20 cellular contexts compared by ENCODE assay signal in genomic region chr15:58053236-58054153, GRCh38. TPM values are rescaled to one million over a fixed set of nuclear protein-coding genes. Genes with fewer than 3 reads are reported as not detected.
DNase-seq lines count a peak whose midpoint lies in the region; ATAC-seq, FAIRE-seq and TF ChIP-seq lines count a peak whose summit lies in the region.
"Had no signal": no experiment of that assay in that cellular context is flagged by ENCODE, and none has a peak within 500 bp of the region (broad histone marks: within the 10 kb centered on the region; RNA-seq: fewer than 3 reads in every experiment).

No MANE protein-coding gene starts in this region.

- H3K9ac ChIP-seq in K562 (ENCODE audit: insufficient read depth in 1 of 2, low read depth in 2 of 2, low read length in 2 of 2), result no peak overlapping the region
- H3K9ac ChIP-seq: BLaER1 treated with 17β-estradiol and CSF1 and Interleukin-3, amounts not matched to agents 10 nM and 100 nM had no signal

- no peaks in the 10 kb centered on the region for H3K9me1 ChIP-seq in K562 (ENCODE audit: control insufficient read depth, insufficient read depth, low read length)

- TF ChIP-seq EP300 in K562 (IDR thresholded peaks at IDR 0.05; ENCODE audit: low read length), result no peak

- H3K9me3 ChIP-seq in left ventricle myocardium inferior (replicated peaks) (no peaks in the 10 kb centered on the region), heart right ventricle (no peaks in the 10 kb centered on the region), K562 (replicated peaks; ENCODE audit: control insufficient read depth, insufficient read depth, low read depth, low read length) (no peaks in the 10 kb centered on the region)
- H3K9me3 ChIP-seq: BLaER1 treated with 17β-estradiol and CSF1 and Interleukin-3, amounts not matched to agents 10 nM and 100 nM; SJSA1 had no signal

- intact Hi-C loops in left ventricle myocardium inferior (cut with micrococcal nuclease) (no loop called here), heart right ventricle (cut with DNase I) (no loop called here), K562 (cut with micrococcal nuclease) (no loop called here), sciatic nerve (cut with DNase I) (no loop called here)

- no peak for TF ChIP-seq RAD21 in K562 (CRISPR knock-in tag; conservative IDR thresholded peaks at IDR 0.05 in 1 of 2, IDR thresholded peaks at IDR 0.05 in 1 of 2)

- H3K27me3 ChIP-seq in left ventricle myocardium inferior (ENCODE audit: low read depth) (peaks cover 14% of the 10 kb centered on the region), heart right ventricle (peaks cover 0 to 32% (median 0%) of the 10 kb centered on the region in 7 donors), K562 (ENCODE audit: control insufficient read depth in 2 of 2, insufficient read depth in 2 of 2, low read length in 2 of 2) (no peaks in the 10 kb centered on the region)
- H3K27me3 ChIP-seq: BLaER1 treated with 17β-estradiol and CSF1 and Interleukin-3, amounts not matched to agents 10 nM and 100 nM had no signal

- no peak for FAIRE-seq in K562 (lab: Jason Lieb, UNC)
- FAIRE-seq: A204.1 had no signal

- no TSS peak for BruUV-seq in K562 (replicated peaks; lab: Mats Ljungman, UMichigan)

- CTCF ChIA-PET in HEK293T (lab: Yijun Ruan, JAX) (no interaction called here), K562 (lab: Yijun Ruan, JAX; ENCODE audit: low intra/inter-chr PET ratio) (no interaction called here)

- no peak for DNase-seq in left ventricle myocardium inferior
- DNase-seq in heart right ventricle, result no peak
- peak; percentile 11 for DNase-seq in HEK293T (ENCODE audit: extremely low spot score)
- no peak for DNase-seq in K562 (ENCODE audit: extremely low read depth in 1 of 4, low spot score in 3 of 4)
- no peak for DNase-seq in activated CD4-positive, alpha-beta T cell treated with anti-CD3 and anti-CD28 coated beads for 48 hours
- no peak for DNase-seq in sciatic nerve (ENCODE audit: low spot score)
- DNase-seq: CD8-positive, alpha-beta T cell; DND-41; H7; NCI-H187; NCI-H2107; NCI-H226; NCI-H524 treated with DMSO at 0.1 percent for 48 hours; PC-3 had no signal

- 81 to 85% methylated on average over 4 of the region's 4 CpGs for WGBS in heart right ventricle, 2 donors
- 73% methylated on average over 4 of the region's 4 CpGs for WGBS in K562 (ENCODE audit: insufficient coverage, low coverage, missing lambda C conversion rate)

- no peak for TF ChIP-seq CTCF in left ventricle myocardium inferior (IDR thresholded peaks at IDR 0.05; ENCODE audit: borderline replicate concordance)
- TF ChIP-seq CTCF in heart right ventricle (IDR thresholded peaks at IDR 0.05), result no peak
- TF ChIP-seq CTCF in K562 (IDR thresholded peaks at IDR 0.05 in 2 of 3, conservative IDR thresholded peaks at IDR 0.05 in 1 of 3; ENCODE audit: insufficient read depth in 2 of 3, low read depth in 1 of 3, low read length in 3 of 3), result no peak

- POLR2A ChIA-PET in HEK293T (lab: Yijun Ruan, JAX), result no interaction called here
- POLR2A ChIA-PET in K562 (lab: Yijun Ruan, JAX), result no interaction called here

- in situ Hi-C loops in K562 (cut with MboI), result loop anchor here (25.0 kb wide), 2 partner anchors 316 to 491 kb away; no protein-coding TSS in a partner anchor

- peaks cover 100% of the 10 kb centered on the region for H3K79me2 ChIP-seq in K562 (ENCODE audit: control insufficient read depth, insufficient read depth, low read length)

- no peak overlapping the region for H3K4me2 ChIP-seq in K562 (ENCODE audit: insufficient read depth, low read length)

- H3K36me3 ChIP-seq in left ventricle myocardium inferior, result no peaks in the 10 kb centered on the region
- no peaks in the 10 kb centered on the region for H3K36me3 ChIP-seq in heart right ventricle
- peaks cover 71% of the 10 kb centered on the region for H3K36me3 ChIP-seq in K562 (ENCODE audit: control insufficient read depth, insufficient read depth, low read length)
- H3K36me3 ChIP-seq: BLaER1 treated with 17β-estradiol and CSF1 and Interleukin-3, amounts not matched to agents 10 nM and 100 nM; SJSA1 had no signal

- H3K4me1 ChIP-seq in left ventricle myocardium inferior, result no peaks in the 10 kb centered on the region
- H3K4me1 ChIP-seq in heart right ventricle, result peaks cover 0 to 6% (median 0%) of the 10 kb centered on the region in 9 donors
- H3K4me1 ChIP-seq in K562 (replicated peaks in 1 of 2; ENCODE audit: control insufficient read depth in 2 of 2, insufficient read depth in 2 of 2, low read length in 2 of 2), result peaks cover 0 to 8% of the 10 kb centered on the region in 2 experiments; a peak in 2 of 5 replicates
- H3K4me1 ChIP-seq: SJSA1 had no signal

- H3K27ac ChIP-seq in left ventricle myocardium inferior (replicated peaks), result peak overlapping the region; percentile 42
- peak overlapping the region in 1 of 10 donors; percentile 7 for H3K27ac ChIP-seq in heart right ventricle
- no peak overlapping the region for H3K27ac ChIP-seq in K562 (ENCODE audit: extremely low read depth, low read depth, low read length)
- H3K27ac ChIP-seq: BLaER1 treated with 17β-estradiol and CSF1 and Interleukin-3, amounts not matched to agents 10 nM and 100 nM; RWPE1; SJSA1 had no signal

- no peak overlapping the region for H2AFZ ChIP-seq in K562 (ENCODE audit: low read depth, low read length)

- H3K4me3 ChIP-seq in left ventricle myocardium inferior (no peak overlapping the region), heart right ventricle (no peak overlapping the region), K562 (no peak overlapping the region)
- H3K4me3 ChIP-seq: BLaER1 treated with 17β-estradiol and CSF1 and Interleukin-3, amounts not matched to agents 10 nM and 100 nM; SJSA1 had no signal

- TF ChIP-seq POLR2A in K562 (conservative IDR thresholded peaks at IDR 0.05), result no peak; the same call in 1 of the 2 replicates

- ATAC-seq in heart right ventricle, result no peak
- no peak for ATAC-seq in K562
- ATAC-seq in sciatic nerve, result no peak
- ATAC-seq in HG03025 (IDR thresholded peaks at IDR 0.05; ENCODE audit: low FRiP score, unreplicated experiment), result no peak
- ATAC-seq: CD8-positive, alpha-beta T cell; PC-3 had no signal

- H4K20me1 ChIP-seq in K562 (replicated peaks; ENCODE audit: control insufficient read depth, insufficient read depth, low read length), result 0 out of 2 replicates have a peak, but pooled peaks cover 3% of the 10 kb centered on the region
- H4K20me1 ChIP-seq: BLaER1 treated with 17β-estradiol and CSF1 and Interleukin-3, amounts not matched to agents 10 nM and 100 nM had no signal

TF ChIP-seq in HEK293T, 16 proteins besides CTCF, POLR2A, EP300 and RAD21:
- no peak; the same call in 1 of the 2 replicates for TF ChIP-seq CTBP1 (IDR thresholded peaks at IDR 0.05; ENCODE audit: borderline replicate concordance)
- peak; percentile 75 for TF ChIP-seq PKNOX1 (IDR thresholded peaks at IDR 0.05)

TF ChIP-seq in K562, 482 proteins besides CTCF, POLR2A, EP300 and RAD21 (continues in another document):
- TF ChIP-seq ZNF717 (CRISPR knock-in tag; IDR thresholded peaks at IDR 0.05), result no peak
- TF ChIP-seq NFIX (CRISPR knock-in tag; IDR thresholded peaks at IDR 0.05; ENCODE audit: low read depth), result no peak
- TF ChIP-seq ID3 (CRISPR knock-in tag; IDR thresholded peaks at IDR 0.05), result no peak
- TF ChIP-seq ID3 (tag; IDR thresholded peaks at IDR 0.05), result no peak
- no peak for TF ChIP-seq ZNF766 (CRISPR knock-in tag; conservative IDR thresholded peaks at IDR 0.05)
- no peak for TF ChIP-seq ZNF324 (CRISPR knock-in tag; IDR thresholded peaks at IDR 0.05)
- no peak for TF ChIP-seq RBM25 (IDR thresholded peaks at IDR 0.05; ENCODE audit: low read depth, low read length, severe bottlenecking)
- TF ChIP-seq MAFG (tag; conservative IDR thresholded peaks at IDR 0.05), result peak; percentile 44
- no peak for TF ChIP-seq HINFP (tag; conservative IDR thresholded peaks at IDR 0.05; ENCODE audit: low read depth)
- TF ChIP-seq C11orf30 (IDR thresholded peaks at IDR 0.05; ENCODE audit: low read depth), result peak; percentile 74
- peak; percentile 90 for TF ChIP-seq ZNF316 (IDR thresholded peaks at IDR 0.05)
- TF ChIP-seq ZNF507 (tag; conservative IDR thresholded peaks at IDR 0.05), result no peak

RNA-seq across cellular contexts. Expression of gene ALDH1A2, which starts 12.0 kb away (rescaled TPM):
- total RNA-seq in left ventricle myocardium inferior (14.0 TPM), heart right ventricle (10 to 100 TPM in 6 of 10 donors, 1 to 10 TPM in 4; 5.0 to 21.0 (median 11.3) TPM), K562 (2014; rRNA removed) (231 and 291 TPM in 2 replicates), K562 (2014; rRNA removed; fragmentation: Illumina TruSeq; extraction: Trizol) (333 and 354 TPM in 2 replicates), K562 (2015; rRNA removed; fragmentation: Illumina TruSeq; extraction: Trizol) (328 and 338 TPM in 2 replicates), K562 (2021) (393 and 398 TPM in 2 replicates), sciatic nerve (7.1 TPM)
- polyA plus RNA-seq in heart right ventricle (1 to 10 TPM; 2.3 to 3.3 TPM), K562 (2011; rRNA removed) (357 and 368 TPM in 2 replicates), K562 (2014; fragmentation: Illumina TruSeq; extraction: Trizol) (310 and 328 TPM in 2 replicates), K562 (2014; fragmentation: Nextera tagmentation; extraction: Ambion mirVana) (100 to 1,000 TPM; 115 to 185 TPM), K562 (2014; rRNA removed) (347 and 404 TPM in 2 replicates)
- total RNA-seq in K562 (2011; cell fraction: chromatin; rRNA removed; ENCODE audit: low replicate concordance), result 198 and 216 TPM in 2 replicates
- 93.6 and 103 TPM in 2 replicates for total RNA-seq in K562 (2011; cell fraction: nucleolus; rRNA removed)
- 137 and 198 TPM in 2 replicates for total RNA-seq in K562 (2011; cell fraction: nucleoplasm; rRNA removed)
- polyA plus RNA-seq in K562 (2011; cell fraction: cytosol; rRNA removed), result 230 and 238 TPM in 2 replicates
- 194 and 196 TPM in 2 replicates for polyA plus RNA-seq in K562 (2011; cell fraction: nucleus; rRNA removed)
- polyA plus RNA-seq in K562 (2012), result 303 and 340 TPM in 2 replicates
- 402 and 407 TPM in 2 replicates for polyA minus RNA-seq in K562 (2011; rRNA and poly(A)+ RNA removed)
- polyA minus RNA-seq in K562 (2011; cell fraction: cytosol; rRNA and poly(A)+ RNA removed), result 228 and 368 TPM in 2 replicates
- 133 and 189 TPM in 2 replicates for polyA minus RNA-seq in K562 (2011; cell fraction: nucleus; rRNA and poly(A)+ RNA removed)
- total RNA-seq: CD8-positive, alpha-beta T cell; G401; SJSA1 had no signal
